ENCODE assay signal across 8 cellular contexts in the genomic region with DNA sequence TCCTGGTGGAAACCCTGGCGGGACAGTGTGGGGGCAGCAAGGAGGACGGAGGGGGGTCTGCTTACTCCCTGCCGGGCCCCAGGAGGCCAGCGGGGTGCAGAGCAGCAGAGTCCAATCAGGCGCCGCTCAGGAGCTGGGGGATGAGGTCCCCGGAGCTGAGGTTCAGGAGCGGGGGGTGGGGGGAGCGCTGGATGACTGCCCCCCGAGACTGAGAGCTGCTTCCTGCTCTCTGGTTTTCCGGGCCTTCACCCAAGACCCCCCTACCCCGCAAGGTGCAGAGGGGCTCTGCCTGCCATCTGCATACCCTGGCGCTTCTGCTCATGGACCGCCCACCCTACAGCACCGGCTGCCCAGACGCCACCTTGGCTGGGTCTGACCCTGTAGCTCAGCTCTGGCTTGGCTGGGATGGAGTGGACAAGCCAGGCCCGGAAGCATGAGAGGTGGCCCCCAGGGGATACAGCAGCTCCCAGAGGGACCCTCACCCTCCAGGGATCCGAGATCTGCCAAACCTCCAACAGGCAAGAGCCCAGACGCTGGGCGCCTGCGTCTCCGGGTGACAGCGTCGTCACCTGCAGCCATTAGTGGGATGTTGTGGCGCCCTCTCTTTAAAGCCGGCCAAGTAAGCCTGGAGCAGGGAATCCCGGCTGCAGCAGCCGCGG. TPM values are rescaled to one million over a fixed set of nuclear protein-coding genes. Genes with fewer than 3 reads are reported as not detected.
DNase-seq lines count a peak whose midpoint lies in the region; ATAC-seq, FAIRE-seq and TF ChIP-seq lines count a peak whose summit lies in the region.

No MANE protein-coding gene starts in this region.

- no peak for FAIRE-seq in small intestine (lab: Jason Lieb, UNC)

- peak overlapping the region; percentile 97 for H3K14ac ChIP-seq in neuronal stem cell (ENCODE audit: low read length)

- TF ChIP-seq POLR2A in NB4 (IDR thresholded peaks at IDR 0.05; ENCODE audit: extremely low read depth, insufficient read length), result no peak

- WGBS in neuronal stem cell (ENCODE audit: extremely low coverage in 2 of 2, insufficient read length in 2 of 2, insufficient replicate concordance in 1 of 2), 2 donors, result no CpG with 5 or more reads among the region's 29 CpGs
- WGBS in small intestine, 3 donors, result 4 to 7% (median 5%) methylated on average over 25 to 29 of the region's 29 CpGs

- peak overlapping the region; percentile 47 for H2BK120ac ChIP-seq in neuronal stem cell (ENCODE audit: low read depth, low read length)

- H3K79me2 ChIP-seq in fibroblast of lung (ENCODE audit: control insufficient read depth, insufficient read depth, low read length), result no peaks in the 10 kb centered on the region

- CTCF ChIA-PET in AG04450 (lab: Charles Lee), result interaction anchor here (1.4 kb wide), 1 partner anchor 18 kb away, joined by 5 read pairs; no protein-coding TSS in a partner anchor

- no peak overlapping the region for H2AFZ ChIP-seq in fibroblast of lung (ENCODE audit: low read length)
- peak overlapping the region; percentile 96 for H2AFZ ChIP-seq in neuronal stem cell (ENCODE audit: low read length)

- POLR2A ChIA-PET in AG04450 (lab: Yijun Ruan, JAX), result no interaction called here

- peak overlapping the region; percentile 37 for H3K4ac ChIP-seq in neuronal stem cell (ENCODE audit: low read length)

- H3K36me3 ChIP-seq in fibroblast of lung (ENCODE audit: control insufficient read depth, insufficient read depth, low read length) (no peaks in the 10 kb centered on the region), neuronal stem cell (replicated peaks in 1 of 2; ENCODE audit: control insufficient read depth in 2 of 2, insufficient read depth in 2 of 2, low read length in 2 of 2) (peaks cover 0 to 6% of the 10 kb centered on the region in 2 donors), small intestine (ENCODE audit: control insufficient read depth in 2 of 2, insufficient read depth in 2 of 2, low read length in 2 of 2) (no peaks in the 10 kb centered on the region)

- peaks cover 10% of the 10 kb centered on the region for H3K79me1 ChIP-seq in neuronal stem cell (ENCODE audit: low read depth, low read length)

- H3K27ac ChIP-seq in AG04450 (ENCODE audit: low read depth, low read length) (no peak overlapping the region), fibroblast of lung (ENCODE audit: insufficient read depth, low read length) (no peak overlapping the region), neuronal stem cell (replicated peaks; ENCODE audit: low read length) (no peak overlapping the region), small intestine (ENCODE audit: low read depth in 1 of 2, low read length in 1 of 2) (no peak overlapping the region)

- TF ChIP-seq CTCF in AG04450 (IDR thresholded peaks at IDR 0.05; ENCODE audit: low read depth, low read length), result no peak
- no peak for TF ChIP-seq CTCF in NB4 (IDR thresholded peaks at IDR 0.05; ENCODE audit: low read depth, low read length)
- TF ChIP-seq CTCF in fibroblast of lung (conservative IDR thresholded peaks at IDR 0.05 in 1 of 2, IDR thresholded peaks at IDR 0.05 in 1 of 2; ENCODE audit: low read depth in 1 of 2, low read length in 2 of 2), result no peak

- peak overlapping the region; percentile 89 for H3K23ac ChIP-seq in neuronal stem cell (ENCODE audit: low read depth, low read length, poor library complexity)

- H2BK15ac ChIP-seq in neuronal stem cell (ENCODE audit: low read length), result peak overlapping the region; percentile 89

- H4K8ac ChIP-seq in neuronal stem cell (ENCODE audit: low read depth, low read length), result no peak overlapping the region

- H3K4me1 ChIP-seq in fibroblast of lung (ENCODE audit: control insufficient read depth, extremely low read depth, insufficient read depth, low read length) (no peaks in the 10 kb centered on the region), neuronal stem cell (ENCODE audit: control insufficient read depth in 2 of 2, insufficient read depth in 1 of 2, low read depth in 1 of 2, low read length in 2 of 2) (peaks cover 17% of the 10 kb centered on the region in 2 donors), small intestine (ENCODE audit: control insufficient read depth in 2 of 2, insufficient read depth in 1 of 2, low read depth in 1 of 2, low read length in 1 of 2) (no peaks in the 10 kb centered on the region)

- H3K4me2 ChIP-seq in fibroblast of lung (ENCODE audit: extremely low read depth, insufficient read depth, low read length) (peak overlapping the region; percentile 59), neuronal stem cell (ENCODE audit: insufficient read depth, low read length, poor library complexity, severe bottlenecking) (peak overlapping the region; percentile 98)

- H4K20me1 ChIP-seq in fibroblast of lung (ENCODE audit: control insufficient read depth, extremely low read depth, insufficient read depth, low read length), result no peaks in the 10 kb centered on the region

- H2BK5ac ChIP-seq in neuronal stem cell (ENCODE audit: low read length), result peak overlapping the region; percentile 66

- peak overlapping the region; percentile 97 for H2AK5ac ChIP-seq in neuronal stem cell (ENCODE audit: low read depth, low read length)

- peak overlapping the region; percentile 55 for H3K4me3 ChIP-seq in AG04450 (ENCODE audit: low read depth, low read length)
- H3K4me3 ChIP-seq in NB4 (ENCODE audit: low read depth, low read length), result no peak overlapping the region
- peak overlapping the region in 3 of 4 experiments; percentile 31 to 63 (median 33) for H3K4me3 ChIP-seq in fibroblast of lung (replicated peaks in 1 of 4; ENCODE audit: control extremely low read depth in 1 of 4, insufficient read depth in 1 of 4, low read depth in 3 of 4, low read length in 4 of 4)
- peak overlapping the region; percentile 51 to 89 for H3K4me3 ChIP-seq in neuronal stem cell (ENCODE audit: low read length in 2 of 2)
- H3K4me3 ChIP-seq in small intestine (ENCODE audit: low read depth in 1 of 2, low read length in 2 of 2), result peak overlapping the region in 1 of 2 donors; percentile 58

- H3K9me3 ChIP-seq in AG04450 (ENCODE audit: control insufficient read depth, insufficient read depth, low read length) (peaks cover 12% of the 10 kb centered on the region; the same call in 1 of the 2 replicates), fibroblast of lung (ENCODE audit: control insufficient read depth, insufficient read depth, low read depth, low read length) (no peaks in the 10 kb centered on the region), neuronal stem cell (replicated peaks in 1 of 2; ENCODE audit: control insufficient read depth in 2 of 2, insufficient read depth in 1 of 2, low read depth in 1 of 2, low read length in 2 of 2) (peaks cover 0 to 2% of the 10 kb centered on the region in 2 donors), small intestine (ENCODE audit: control insufficient read depth, low read depth) (no peaks in the 10 kb centered on the region)

- H3K27me3 ChIP-seq in AG04450 (ENCODE audit: control insufficient read depth, insufficient read depth, low read length), result peaks cover 25% of the 10 kb centered on the region
- peaks cover 11% of the 10 kb centered on the region for H3K27me3 ChIP-seq in fibroblast of lung (ENCODE audit: control insufficient read depth, insufficient read depth, low read length)
- H3K27me3 ChIP-seq in neuronal stem cell (ENCODE audit: control insufficient read depth in 3 of 3, insufficient read depth in 3 of 3, low read depth in 1 of 3, low read length in 3 of 3), result peaks cover 0 to 2% (median 0%) of the 10 kb centered on the region in 3 experiments
- H3K27me3 ChIP-seq in small intestine (ENCODE audit: control insufficient read depth in 2 of 2, insufficient read depth in 2 of 2, low read length in 2 of 2), result peaks cover 6 to 17% of the 10 kb centered on the region in 2 donors

- no peak for ATAC-seq in HG03175 (IDR thresholded peaks at IDR 0.05; ENCODE audit: unreplicated experiment)

- H3K18ac ChIP-seq in neuronal stem cell (ENCODE audit: low read length), result peak overlapping the region; percentile 99

- H2BK12ac ChIP-seq in neuronal stem cell (ENCODE audit: low read length), result no peak overlapping the region

- no peak overlapping the region for H4K91ac ChIP-seq in neuronal stem cell (ENCODE audit: low read depth, low read length, poor library complexity)

- DNase-seq in AG04450 (ENCODE audit: low read depth, low spot score) (no peak), NB4 (ENCODE audit: low read depth) (peak; percentile 29), fibroblast of lung (ENCODE audit: low read depth in 2 of 2) (no peak), neuronal stem cell (ENCODE audit: low spot score) (no peak), NOMO-1 treated with dmso at 0.1 percent for 144 hours (lab: John Stamatoyannopoulos, UW; ENCODE audit: unreplicated experiment) (no peak), NOMO-1 treated with DMSO at 0.1 percent for 48 hours (lab: John Stamatoyannopoulos, UW; ENCODE audit: unreplicated experiment) (no peak), small intestine (no peak)

- H3K9ac ChIP-seq in fibroblast of lung (ENCODE audit: insufficient read depth, low read length) (peak overlapping the region; percentile 7), neuronal stem cell (ENCODE audit: low read depth, low read length, poor library complexity) (peak overlapping the region; percentile 90)

RNA-seq across cellular contexts. Expression of a gene that starts 0.9 kb away (rescaled TPM):
- 0.46 and 0.56 TPM in 2 replicates for polyA plus RNA-seq in AG04450 (2011; rRNA removed)
- polyA minus RNA-seq in AG04450 (2011; rRNA and poly(A)+ RNA removed), result 0.05 and 0.26 TPM in 2 replicates
- 0.26 and 0.50 TPM in 2 replicates for total RNA-seq in fibroblast of lung
- 0.11 and 0.20 TPM in 2 replicates for polyA plus RNA-seq in fibroblast of lung
- 0.23 and 0.36 TPM in 2 replicates for polyA plus RNA-seq in fibroblast of lung (2012)
- polyA minus RNA-seq in fibroblast of lung (ENCODE audit: low replicate concordance), result 0.20 and 2.1 TPM in 2 replicates
- 6.4 TPM for polyA plus RNA-seq in neuronal stem cell (2013, experiment 1 of 2)
- polyA plus RNA-seq in neuronal stem cell (2013, experiment 2 of 2), result 6.1 TPM
- under 1 TPM in 1 of 3 donors, not detected in 2; 0.37 TPM for polyA plus RNA-seq in small intestine
